9 cellular contexts compared by ENCODE assay signal in genomic region chr7:100563809-100564400, GRCh38. TPM values are rescaled to one million over a fixed set of nuclear protein-coding genes. Genes with fewer than 3 reads are reported as not detected.
A peak's percentile ranks its signal among the peaks of the same experiment; 100 is the strongest.
DNase-seq lines count a peak whose midpoint lies in the region; ATAC-seq and TF ChIP-seq lines count a peak whose summit lies in the region.
"Had no signal": no experiment of that assay in that cellular context is flagged by ENCODE, and none has a peak within 500 bp of the region (broad histone marks: within the 10 kb centered on the region; RNA-seq: fewer than 3 reads in every experiment).

No MANE protein-coding gene starts in this region.

- no peak overlapping the region for H2AFZ ChIP-seq in SU-DHL-6 (ENCODE audit: low read depth, low read length, severe bottlenecking)

- peak; percentile 99 for TF ChIP-seq CTCF in SU-DHL-6 (IDR thresholded peaks at IDR 0.05; ENCODE audit: insufficient read depth, low read length, poor library complexity, severe bottlenecking)
- TF ChIP-seq CTCF in heart right ventricle (IDR thresholded peaks at IDR 0.05), result peak; percentile 88 to 98 (median 94)
- peak; percentile 84 to 98 (median 93) for TF ChIP-seq CTCF in sigmoid colon (IDR thresholded peaks at IDR 0.05)

- peaks cover 16 to 23% (median 19%) of the 10 kb centered on the region in 3 donors for H3K4me1 Mint-ChIP-seq in IgD-negative memory B cell
- peaks cover 20% of the 10 kb centered on the region for H3K4me1 Mint-ChIP-seq in activated naive CD8-positive, alpha-beta T cell treated with anti-CD3 and anti-CD28 coated beads, Interleukin-2, amount 50 U/mL, for 24 hours

- H3K9ac ChIP-seq in SU-DHL-6 (ENCODE audit: low read length), result no peak overlapping the region

- WGBS in heart right ventricle, 2 donors, result 42 to 45% methylated on average over 12 of the region's 12 CpGs
- 35 to 46% methylated on average over 12 of the region's 12 CpGs for WGBS in sigmoid colon, 2 donors

- H3K4me3 Mint-ChIP-seq in IgD-negative memory B cell, result peak overlapping the region in 1 of 4 donors; percentile 25
- H3K4me3 Mint-ChIP-seq in activated naive CD8-positive, alpha-beta T cell treated with anti-CD3 and anti-CD28 coated beads, Interleukin-2, amount 50 U/mL, for 24 hours, result no peak overlapping the region
- H3K4me3 Mint-ChIP-seq: dendritic cell treated with granulocyte-macrophage colony-stimulating factor and Interleukin-4, amounts not matched to agents 40 ng/mL and 50 ng/mL, for 4 days had no signal

- H3K27ac Mint-ChIP-seq in IgD-negative memory B cell, result peak overlapping the region in 2 of 3 donors; percentile 53 to 54
- H3K27ac Mint-ChIP-seq in activated naive CD8-positive, alpha-beta T cell treated with anti-CD3 and anti-CD28 coated beads, Interleukin-2, amount 50 U/mL, for 24 hours, result no peak overlapping the region
- H3K27ac Mint-ChIP-seq: dendritic cell treated with granulocyte-macrophage colony-stimulating factor and Interleukin-4, amounts not matched to agents 40 ng/mL and 50 ng/mL, for 4 days had no signal

- H3K4me3 ChIP-seq in SU-DHL-6 (ENCODE audit: insufficient read depth, low read length, poor library complexity, severe bottlenecking), result no peak overlapping the region
- H3K4me3 ChIP-seq in heart right ventricle, result no peak overlapping the region
- no peak overlapping the region for H3K4me3 ChIP-seq in sigmoid colon

- H4K20me1 ChIP-seq in SU-DHL-6 (ENCODE audit: low read depth, low read length), result no peaks in the 10 kb centered on the region

- peak; percentile 76 for DNase-seq in ELR (ENCODE audit: low read depth)
- DNase-seq in activated naive CD8-positive, alpha-beta T cell treated with anti-CD3 and anti-CD28 coated beads, Interleukin-2, amount 50 U/mL, for 24 hours, result peak; percentile 90
- DNase-seq in heart right ventricle, result peak; percentile 82 to 83
- DNase-seq in sigmoid colon, result peak; percentile 89

- no peak overlapping the region for H3K27ac ChIP-seq in SU-DHL-6 (ENCODE audit: low read depth, low read length)
- H3K27ac ChIP-seq in heart right ventricle, result no peak overlapping the region
- no peak overlapping the region for H3K27ac ChIP-seq in sigmoid colon

- H3K9me2 ChIP-seq in SU-DHL-6 (replicated peaks; ENCODE audit: insufficient read depth, low read length), result no peaks in the 10 kb centered on the region

- no peak for TF ChIP-seq EP300 in sigmoid colon (IDR thresholded peaks at IDR 0.05)

- TF ChIP-seq POLR2A in sigmoid colon (IDR thresholded peaks at IDR 0.05), result no peak

- no peaks in the 10 kb centered on the region for H3K27me3 ChIP-seq in SU-DHL-6 (ENCODE audit: low read length)
- H3K27me3 ChIP-seq in heart right ventricle, result no peaks in the 10 kb centered on the region
- H3K27me3 ChIP-seq in sigmoid colon, result no peaks in the 10 kb centered on the region

- H3K36me3 Mint-ChIP-seq in IgD-negative memory B cell, result no peaks in the 10 kb centered on the region
- H3K36me3 Mint-ChIP-seq in activated naive CD8-positive, alpha-beta T cell treated with anti-CD3 and anti-CD28 coated beads, Interleukin-2, amount 50 U/mL, for 24 hours (ENCODE audit: low read depth), result peaks cover 18% of the 10 kb centered on the region

- no peak overlapping the region for H3K4me2 ChIP-seq in SU-DHL-6 (ENCODE audit: low read depth, low read length, poor library complexity, severe bottlenecking)

- H3K27me3 Mint-ChIP-seq in IgD-negative memory B cell, result no peaks in the 10 kb centered on the region
- H3K27me3 Mint-ChIP-seq in activated naive CD8-positive, alpha-beta T cell treated with anti-CD3 and anti-CD28 coated beads, Interleukin-2, amount 50 U/mL, for 24 hours, result no peaks in the 10 kb centered on the region

- peak; percentile 55 for ATAC-seq in activated naive CD8-positive, alpha-beta T cell treated with anti-CD3 and anti-CD28 coated beads, Interleukin-2, amount 50 U/mL, for 24 hours
- peak; percentile 41 to 78 (median 62) for ATAC-seq in heart right ventricle
- ATAC-seq in GM18867 (IDR thresholded peaks at IDR 0.05; ENCODE audit: unreplicated experiment), result no peak
- no peak for ATAC-seq in GM21723 (IDR thresholded peaks at IDR 0.05; ENCODE audit: unreplicated experiment)

- H3K79me2 ChIP-seq in SU-DHL-6 (ENCODE audit: insufficient read depth, low read length), result no peaks in the 10 kb centered on the region

- no peaks in the 10 kb centered on the region for H3K9me3 ChIP-seq in SU-DHL-6 (ENCODE audit: insufficient read depth, low read length)
- no peaks in the 10 kb centered on the region for H3K9me3 ChIP-seq in heart right ventricle
- no peaks in the 10 kb centered on the region for H3K9me3 ChIP-seq in sigmoid colon

- no peaks in the 10 kb centered on the region for H3K9me3 Mint-ChIP-seq in IgD-negative memory B cell
- no peaks in the 10 kb centered on the region for H3K9me3 Mint-ChIP-seq in activated naive CD8-positive, alpha-beta T cell treated with anti-CD3 and anti-CD28 coated beads, Interleukin-2, amount 50 U/mL, for 24 hours
- H3K9me3 Mint-ChIP-seq: dendritic cell treated with granulocyte-macrophage colony-stimulating factor and Interleukin-4, amounts not matched to agents 40 ng/mL and 50 ng/mL, for 4 days had no signal

- intact Hi-C loops in heart right ventricle (cut with DNase I), result loop anchor here in 9 of 10 donors (2.0 to 5.0 kb wide), 4 partner anchors 97 to 163 kb away; partner anchors contain the start of gene GIGYF1 (in 6 of the 9)
- intact Hi-C loops in sigmoid colon (cut with DNase I), result loop anchor here (5.0 kb wide), 1 partner anchor 128 kb away; the partner anchor contains the start of gene GIGYF1

- H3K36me3 ChIP-seq in SU-DHL-6 (ENCODE audit: low read length), result no peaks in the 10 kb centered on the region
- H3K36me3 ChIP-seq in heart right ventricle, result peaks cover 0 to 35% (median 0%) of the 10 kb centered on the region in 9 donors
- H3K36me3 ChIP-seq in sigmoid colon, result peaks cover 0 to 18% (median 5%) of the 10 kb centered on the region in 4 donors

- H3F3A ChIP-seq in SU-DHL-6 (ENCODE audit: insufficient read depth), result no peaks in the 10 kb centered on the region

- H3K4me1 ChIP-seq in heart right ventricle (peaks cover 0 to 21% (median 4%) of the 10 kb centered on the region in 9 donors), sigmoid colon (peaks cover 0 to 5% (median 0%) of the 10 kb centered on the region in 4 donors)

RNA-seq across cellular contexts. Expression of gene SAP25, which starts 9.8 kb away (rescaled TPM):
- polyA plus RNA-seq in IgD-negative memory B cell (0.73 TPM), heart right ventricle (1 to 10 TPM in 1 of 2 donors, under 1 TPM in 1; 0.88 to 2.3 TPM), sigmoid colon (1 to 10 TPM in 1 of 3 donors, not detected in 2; 7.2 TPM)
- total RNA-seq in heart right ventricle (under 1 TPM in 5 of 10 donors, not detected in 5; 0.36 to 0.87 (median 0.62) TPM), sigmoid colon (1 to 10 TPM in 2 of 4 donors, under 1 TPM in 1, not detected in 1; 0.71 to 2.5 (median 1.9) TPM)

RNA-seq across cellular contexts. Expression of gene LRCH4, which starts 22.0 kb away (rescaled TPM):
- polyA plus RNA-seq in IgD-negative memory B cell (160 TPM), heart right ventricle (10 to 100 TPM; 36.1 to 57.6 TPM), sigmoid colon (10 to 100 TPM; 28.2 to 92.3 (median 40.7) TPM)
- total RNA-seq in heart right ventricle (10 to 100 TPM; 18.4 to 37.9 (median 23.6) TPM), sigmoid colon (10 to 100 TPM; 28.9 to 74.5 (median 42.9) TPM)

RNA-seq across cellular contexts. Expression of gene FBXO24, which starts 22.2 kb away (rescaled TPM):
- 0.36 TPM for polyA plus RNA-seq in IgD-negative memory B cell
- total RNA-seq in heart right ventricle, result under 1 TPM in 8 of 10 donors, not detected in 2; 0.15 to 0.66 (median 0.40) TPM
- under 1 TPM; 0.20 to 0.73 TPM for polyA plus RNA-seq in heart right ventricle
- total RNA-seq in sigmoid colon, result 1 to 10 TPM in 1 of 4 donors, under 1 TPM in 2, not detected in 1; 0.27 to 2.8 (median 0.71) TPM
- polyA plus RNA-seq in sigmoid colon, result 1 to 10 TPM in 1 of 3 donors, under 1 TPM in 2; 0.46 to 1.2 (median 0.95) TPM

RNA-seq across cellular contexts. Expression of gene AGFG2, which starts 24.9 kb away (rescaled TPM):
- polyA plus RNA-seq in IgD-negative memory B cell (7.3 TPM), heart right ventricle (10 to 100 TPM in 1 of 2 donors, 1 to 10 TPM in 1; 9.9 to 24.0 TPM), sigmoid colon (10 to 100 TPM; 28.8 to 33.0 (median 30.7) TPM)
- total RNA-seq in heart right ventricle (10 to 100 TPM; 20.7 to 35.8 (median 28.4) TPM), sigmoid colon (10 to 100 TPM; 17.5 to 32.7 (median 20.2) TPM)

RNA-seq across cellular contexts. Expression of gene PCOLCE, which starts 38.3 kb away (rescaled TPM):
- polyA plus RNA-seq in IgD-negative memory B cell, result 0.98 TPM
- total RNA-seq in heart right ventricle, result 10 to 100 TPM; 13.1 to 59.6 (median 25.8) TPM
- 10 to 100 TPM; 56.4 to 74.3 TPM for polyA plus RNA-seq in heart right ventricle
- 10 to 100 TPM; 14.3 to 76.4 (median 21.4) TPM for total RNA-seq in sigmoid colon
- 10 to 100 TPM in 2 of 3 donors, 1 to 10 TPM in 1; 2.3 to 36.7 (median 10.8) TPM for polyA plus RNA-seq in sigmoid colon

Comparison
In these comparisons a context has a peak if more than half of its experiments do, and no peak if none do; other contexts are left out.
1. ATAC-seq: peak in activated naive CD8-positive, alpha-beta T cell treated with anti-CD3 and anti-CD28 coated beads, Interleukin-2, amount 50 U/mL, for 24 hours (single experiment) and heart right ventricle (8 of 8); none in GM18867 (single experiment) and GM21723 (single experiment).
2. Peak in every context shown above with its lines, with median percentiles within 50 percentile points of each other: DNase-seq and CTCF ChIP-seq.